ENCODE assay signal across 2 cellular contexts in genomic region chr12:12874014-12874413, GRCh38.
A peak's percentile ranks its signal among the peaks of the same experiment; 100 is the strongest.
TF ChIP-seq lines count a peak whose summit lies in the region.

No MANE protein-coding gene starts in this region.

TF ChIP-seq in A549, 52 proteins besides CTCF, POLR2A, EP300 and RAD21:
- no peak for TF ChIP-seq CBX8 (IDR thresholded peaks at IDR 0.05)
- TF ChIP-seq EHF (CRISPR knock-in tag; IDR thresholded peaks at IDR 0.05) = 0 out of 2 replicates have a peak, but pooled peaks have one; percentile 9

TF ChIP-seq in HepG2, 621 proteins besides CTCF, POLR2A, EP300 and RAD21:
- TF ChIP-seq ZNF546 (CRISPR knock-in tag; conservative IDR thresholded peaks at IDR 0.05) = no peak
- TF ChIP-seq BORCS8-MEF2B (CRISPR knock-in tag; IDR thresholded peaks at IDR 0.05) = no peak
- no peak for TF ChIP-seq KLF16 (CRISPR knock-in tag; IDR thresholded peaks at IDR 0.05)
- TF ChIP-seq PAWR (CRISPR knock-in tag; IDR thresholded peaks at IDR 0.05; ENCODE audit: borderline replicate concordance) = no peak
- TF ChIP-seq ZNF256 (CRISPR knock-in tag; conservative IDR thresholded peaks at IDR 0.05) = no peak
- TF ChIP-seq SKI (IDR thresholded peaks at IDR 0.05; ENCODE audit: partially characterized antibody) = no peak
TF ChIP-seq in HepG2: peak in this region for 0.
